In genomic region chr20:2920473-2920872, GRCh38 we compare ENCODE assay signal across 27 cellular contexts. TPM values are rescaled to one million over a fixed set of nuclear protein-coding genes. Genes with fewer than 3 reads are reported as not detected.
DNase-seq lines count a peak whose midpoint lies in the region; ATAC-seq and TF ChIP-seq lines count a peak whose summit lies in the region.
"Had no signal": no experiment of that assay in that cellular context is flagged by ENCODE, and none has a peak within 500 bp of the region (broad histone marks: within the 10 kb centered on the region; RNA-seq: fewer than 3 reads in every experiment).

No MANE protein-coding gene starts in this region.

- peaks cover 13% of the 10 kb centered on the region; the same call in 1 of the 2 replicates for H3K36me3 ChIP-seq in Karpas-422 (ENCODE audit: insufficient read depth, low read length)
- H3K36me3 ChIP-seq in adipocyte (ENCODE audit: control insufficient read depth, insufficient read depth, low read length, severe bottlenecking) = peaks cover 18% of the 10 kb centered on the region
- H3K36me3 ChIP-seq in OCI-LY7 (ENCODE audit: insufficient read depth, low read length) = peaks cover 31% of the 10 kb centered on the region
- H3K36me3 ChIP-seq: neural progenitor cell had no signal

- no peaks in the 10 kb centered on the region for H3K27me3 Mint-ChIP-seq in activated T-cell treated with anti-CD3 and anti-CD28 coated beads, Interleukin-2, amount 50 U/mL, for 72 hours (ENCODE audit: low read depth)
- H3K27me3 Mint-ChIP-seq in nephron (ENCODE audit: low read depth) = no peaks in the 10 kb centered on the region
- H3K27me3 Mint-ChIP-seq in glutamatergic neuron (ENCODE audit: unreplicated experiment) = peaks cover 4% of the 10 kb centered on the region
- H3K27me3 Mint-ChIP-seq in effector memory CD8-positive, alpha-beta T cell = no peaks in the 10 kb centered on the region
- H3K27me3 Mint-ChIP-seq: activated naive CD8-positive, alpha-beta T cell had no signal

- POLR2A ChIA-PET in OCI-LY7 (lab: Charles Lee) = no interaction called here

- peak overlapping the region; percentile 30 for H3K27ac Mint-ChIP-seq in activated T-cell treated with anti-CD3 and anti-CD28 coated beads, Interleukin-2, amount 50 U/mL, for 72 hours
- H3K27ac Mint-ChIP-seq in nephron = peak overlapping the region in 2 of 3 experiments; percentile 1 to 62
- H3K27ac Mint-ChIP-seq in glutamatergic neuron (ENCODE audit: unreplicated experiment) = no peak overlapping the region
- peak overlapping the region in 1 of 2 donors; percentile 29 for H3K27ac Mint-ChIP-seq in effector memory CD8-positive, alpha-beta T cell
- H3K27ac Mint-ChIP-seq: activated naive CD8-positive, alpha-beta T cell; neural progenitor cell; T-helper 1 cell treated with Interleukin-12 subunit alpha and Interleukin-12 subunit beta and Interleukin-4 antibody, amounts not matched to agents 30 μg/mL and 1 μg/mL, for 36 hours had no signal

- no peak for ATAC-seq in activated T-cell treated with anti-CD3 and anti-CD28 coated beads, Interleukin-2, amount 50 U/mL, for 72 hours (replicated peaks in 1 of 2)
- no peak for ATAC-seq in effector memory CD8-positive, alpha-beta T cell (replicated peaks)
- ATAC-seq: left ventricle myocardium superior, mucosa of descending colon, Panc1, sciatic nerve had no signal

- H3K9ac ChIP-seq in Karpas-422 (ENCODE audit: low read length) (0 out of 2 replicates have a peak overlapping the region, but pooled peaks have one; percentile 25), adipocyte (ENCODE audit: low read length) (no peak overlapping the region)
- H3K9ac ChIP-seq: neural progenitor cell had no signal

- H3K9me3 Mint-ChIP-seq in activated T-cell treated with anti-CD3 and anti-CD28 coated beads, Interleukin-2, amount 50 U/mL, for 72 hours = no peaks in the 10 kb centered on the region
- H3K9me3 Mint-ChIP-seq in nephron (no peaks in the 10 kb centered on the region), glutamatergic neuron (ENCODE audit: unreplicated experiment) (peaks cover 4% of the 10 kb centered on the region)
- no peaks in the 10 kb centered on the region for H3K9me3 Mint-ChIP-seq in effector memory CD8-positive, alpha-beta T cell
- H3K9me3 Mint-ChIP-seq: activated T-helper 1 cell treated with anti-CD3 and anti-CD28 coated beads, Interleukin-12 subunit alpha, Interleukin-12 subunit beta, Interleukin-2, Interleukin-4 antibody, amounts not matched to agents 30 ng/mL and 10 ng/mL and 1 ng/mL, durations not matched to agents 14 hours and 24 hours and 36 hours; T-helper 1 cell treated with Interleukin-12 subunit alpha and Interleukin-12 subunit beta and Interleukin-4 antibody, amounts not matched to agents 30 μg/mL and 1 μg/mL, for 36 hours had no signal

- H3K36me3 Mint-ChIP-seq in activated T-cell treated with anti-CD3 and anti-CD28 coated beads, Interleukin-2, amount 50 U/mL, for 72 hours (ENCODE audit: insufficient read depth in 2 of 2) = peaks cover 0 to 11% of the 10 kb centered on the region in 2 donors
- H3K36me3 Mint-ChIP-seq in nephron (ENCODE audit: low read depth) = peaks cover 21% of the 10 kb centered on the region
- no peaks in the 10 kb centered on the region for H3K36me3 Mint-ChIP-seq in glutamatergic neuron (ENCODE audit: unreplicated experiment)
- H3K36me3 Mint-ChIP-seq in effector memory CD8-positive, alpha-beta T cell (ENCODE audit: insufficient read depth) = peaks cover 25% of the 10 kb centered on the region

- H3K79me2 ChIP-seq in Karpas-422 (ENCODE audit: low read length) (peaks cover 89% of the 10 kb centered on the region), OCI-LY7 (ENCODE audit: insufficient read depth, low read depth, low read length) (0 out of 2 replicates have a peak, but pooled peaks cover 3% of the 10 kb centered on the region)

- H2AFZ ChIP-seq in Karpas-422 (ENCODE audit: low read length) (no peak overlapping the region), OCI-LY7 (ENCODE audit: low read length) (no peak overlapping the region)
- H2AFZ ChIP-seq: neural progenitor cell had no signal

- no peak overlapping the region for H3K4me3 Mint-ChIP-seq in activated T-cell treated with anti-CD3 and anti-CD28 coated beads, Interleukin-2, amount 50 U/mL, for 72 hours
- H3K4me3 Mint-ChIP-seq in nephron = no peak overlapping the region
- H3K4me3 Mint-ChIP-seq in glutamatergic neuron (ENCODE audit: unreplicated experiment) = no peak overlapping the region
- H3K4me3 Mint-ChIP-seq in effector memory CD8-positive, alpha-beta T cell = no peak overlapping the region
- H3K4me3 Mint-ChIP-seq: activated naive CD8-positive, alpha-beta T cell; activated T-helper 1 cell treated with anti-CD3 and anti-CD28 coated beads, Interleukin-12 subunit alpha, Interleukin-12 subunit beta, Interleukin-2, Interleukin-4 antibody, amounts not matched to agents 30 ng/mL and 10 ng/mL and 1 ng/mL, durations not matched to agents 14 hours and 24 hours and 36 hours; neural progenitor cell; T-helper 1 cell treated with Interleukin-12 subunit alpha and Interleukin-12 subunit beta and Interleukin-4 antibody, amounts not matched to agents 30 μg/mL and 1 μg/mL, for 36 hours had no signal

- H3K27ac ChIP-seq in Karpas-422 (ENCODE audit: low read length) = no peak overlapping the region
- H3K27ac ChIP-seq in OCI-LY7 (ENCODE audit: low read depth, low read length, poor library complexity, severe bottlenecking) = no peak overlapping the region
- H3K27ac ChIP-seq: epithelial cell of prostate, neural progenitor cell, thoracic aorta had no signal

- intact Hi-C loops in OCI-LY7 (cut with micrococcal nuclease; ENCODE audit: unreplicated experiment) = no loop called here

- H3K9me2 ChIP-seq in Karpas-422 (replicated peaks; ENCODE audit: insufficient read depth, low read length) = no peaks in the 10 kb centered on the region
- H3K9me2 ChIP-seq in OCI-LY7 (ENCODE audit: insufficient read depth, low read length) = no peaks in the 10 kb centered on the region

- no peak for DNase-seq in activated T-cell treated with anti-CD3 and anti-CD28 coated beads, Interleukin-2, amount 50 U/mL, for 72 hours
- DNase-seq in activated T-cell treated with anti-CD3 and anti-CD28 coated beads, Interleukin-2, amount 50 U/mL, for 1 hour = no peak
- DNase-seq in Karpas-422 (no peak), adipocyte (ENCODE audit: low read depth) (no peak), glutamatergic neuron (no peak), OCI-LY7 (ENCODE audit: low spot score) (no peak)
- DNase-seq in effector memory CD8-positive, alpha-beta T cell = no peak
- DNase-seq: ACHN; C1 segment of cervical spinal cord; EL; left ventricle myocardium superior; mucosa of descending colon; NCI-H1048; NCI-H1930; NCI-H345; posterior cingulate gyrus; stimulated activated CD4-positive, alpha-beta T cell treated with anti-CD3 and anti-CD28 coated beads, Interleukin-4, amount 100 ng/mL, for 4 hours; stimulated activated naive CD4-positive, alpha-beta T cell treated with Interleukin-2 at 50 U/mL for 16 hours had no signal

- TF ChIP-seq CTCF in nephron (IDR thresholded peaks at IDR 0.05; ENCODE audit: unreplicated experiment in 3 of 3) (no peak), glutamatergic neuron (IDR thresholded peaks at IDR 0.05; ENCODE audit: partially characterized antibody, unreplicated experiment) (no peak), OCI-LY7 (conservative IDR thresholded peaks at IDR 0.05; ENCODE audit: low read length) (no peak)

- no TSS peak for BruUV-seq in OCI-LY7 (replicated peaks; lab: Mats Ljungman, UMichigan)

- H4K20me1 ChIP-seq in Karpas-422 (ENCODE audit: insufficient read depth, low read depth, low read length) = no peaks in the 10 kb centered on the region
- H4K20me1 ChIP-seq in OCI-LY7 (ENCODE audit: insufficient read depth, low read length) = 0 out of 2 replicates have a peak, but pooled peaks cover 6% of the 10 kb centered on the region

- H3K27me3 ChIP-seq in Karpas-422 (ENCODE audit: low read length) (no peaks in the 10 kb centered on the region), adipocyte (replicated peaks; ENCODE audit: control insufficient read depth, insufficient read depth, low read length) (no peaks in the 10 kb centered on the region)
- H3K27me3 ChIP-seq: neural progenitor cell had no signal

- CTCF ChIA-PET in OCI-LY7 (lab: Charles Lee; ENCODE audit: unreplicated experiment) = no interaction called here

- peaks cover 33% of the 10 kb centered on the region for H3K4me1 ChIP-seq in Karpas-422 (ENCODE audit: low read length)
- peaks cover 17% of the 10 kb centered on the region for H3K4me1 ChIP-seq in adipocyte (ENCODE audit: control insufficient read depth, insufficient read depth, low read length)
- peaks cover 8% of the 10 kb centered on the region for H3K4me1 ChIP-seq in OCI-LY7 (ENCODE audit: insufficient read depth, low read length, poor library complexity, severe bottlenecking)
- H3K4me1 ChIP-seq: neural progenitor cell had no signal

- H3K9me3 ChIP-seq in Karpas-422 (ENCODE audit: low read length) = no peaks in the 10 kb centered on the region
- H3K9me3 ChIP-seq in adipocyte (ENCODE audit: control insufficient read depth, low read length) = no peaks in the 10 kb centered on the region
- no peaks in the 10 kb centered on the region for H3K9me3 ChIP-seq in OCI-LY7 (ENCODE audit: low read length)
- H3K9me3 ChIP-seq: mucosa of descending colon, thoracic aorta had no signal

- H3K4me2 ChIP-seq in Karpas-422 (ENCODE audit: low read depth, low read length, poor library complexity, severe bottlenecking) (peak overlapping the region; percentile 53), OCI-LY7 (ENCODE audit: low read length) (no peak overlapping the region)
- H3K4me2 ChIP-seq: neural progenitor cell had no signal

- H3K4me1 Mint-ChIP-seq in activated T-cell treated with anti-CD3 and anti-CD28 coated beads, Interleukin-2, amount 50 U/mL, for 72 hours (ENCODE audit: low read depth) = peaks cover 36% of the 10 kb centered on the region
- H3K4me1 Mint-ChIP-seq in nephron (peaks cover 14% of the 10 kb centered on the region), glutamatergic neuron (ENCODE audit: low read depth, unreplicated experiment) (peaks cover 8% of the 10 kb centered on the region)
- peaks cover 12 to 27% of the 10 kb centered on the region in 2 donors for H3K4me1 Mint-ChIP-seq in effector memory CD8-positive, alpha-beta T cell (ENCODE audit: low read depth in 2 of 2)

- H3K4me3 ChIP-seq in Karpas-422 (ENCODE audit: low read length) = peak overlapping the region; percentile 18; the same call in 1 of the 2 replicates
- peak overlapping the region; percentile 18 for H3K4me3 ChIP-seq in adipocyte (ENCODE audit: low read length)
- H3K4me3 ChIP-seq in OCI-LY7 (ENCODE audit: low read depth, low read length, poor library complexity, severe bottlenecking) = no peak overlapping the region
- H3K4me3 ChIP-seq: mucosa of descending colon, neural progenitor cell, thoracic aorta had no signal

RNA-seq across cellular contexts. Expression of gene PTPRA, which starts 47.2 kb away (rescaled TPM):
- total RNA-seq in activated T-cell treated with anti-CD3 and anti-CD28 coated beads, Interleukin-2, amount 50 U/mL, for 72 hours = 10 to 100 TPM; 81.2 to 85.9 TPM
- total RNA-seq in Karpas-422 (2014; rRNA removed; shearing (Covaris generic); ENCODE audit: low replicate concordance) = 45.2 and 58.4 TPM in 2 replicates
- 59.5 TPM for total RNA-seq in glutamatergic neuron (ENCODE audit: unreplicated experiment)
- 28.1 and 33.3 TPM in 2 replicates for total RNA-seq in OCI-LY7 (2014; rRNA removed; shearing (Covaris generic))
- 47.2 and 54.9 TPM in 2 replicates for total RNA-seq in OCI-LY7 (2022)
